Comparison of ENCODE assay signal across 8 cellular contexts in the genomic region with DNA sequence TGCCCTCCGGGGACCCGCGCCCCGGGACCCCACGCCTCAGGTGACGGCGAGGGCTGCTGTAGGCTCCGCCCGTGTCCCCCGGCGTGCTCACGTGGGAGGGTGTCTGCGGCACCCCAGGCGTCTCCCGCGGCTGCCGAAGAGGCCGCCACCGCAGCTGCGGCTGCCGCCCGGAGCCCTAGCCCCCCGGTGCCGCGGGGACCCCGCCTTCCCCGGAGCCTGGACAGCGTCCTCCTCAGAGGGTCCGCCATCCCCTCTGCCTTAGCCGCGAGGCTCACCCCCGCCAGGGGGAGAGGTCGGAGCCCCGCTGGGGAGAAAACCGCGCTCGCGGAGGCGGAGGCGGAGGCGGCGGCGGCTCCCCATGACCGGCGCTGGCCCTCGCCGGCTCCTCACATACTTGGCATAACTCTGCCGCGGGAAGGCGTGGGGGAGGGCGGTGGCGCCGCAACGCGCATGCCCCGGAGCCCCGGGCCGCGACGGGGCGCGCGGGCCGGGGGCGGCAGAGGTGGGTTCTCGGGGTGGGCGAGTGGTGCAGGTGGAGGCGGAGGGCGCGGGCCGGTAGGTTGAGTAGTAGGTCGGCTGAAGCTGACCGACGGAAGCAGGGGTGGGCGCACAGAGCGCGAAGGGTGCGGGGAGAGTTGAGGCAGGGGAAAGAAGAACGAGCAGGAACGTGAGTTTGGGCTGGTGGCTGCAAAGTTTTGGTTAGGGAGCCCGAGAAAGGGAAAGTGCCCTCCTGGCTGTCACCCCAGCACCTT. TPM values are rescaled to one million over a fixed set of nuclear protein-coding genes. Genes with fewer than 3 reads are reported as not detected.
DNase-seq lines count a peak whose midpoint lies in the region; ATAC-seq, FAIRE-seq and TF ChIP-seq lines count a peak whose summit lies in the region.

No MANE protein-coding gene starts in this region.

- H2BK5ac ChIP-seq in neuronal stem cell (ENCODE audit: low read length): peak overlapping the region; percentile 98

- peak overlapping the region; percentile 75 for H2BK15ac ChIP-seq in neuronal stem cell (ENCODE audit: low read length)

- no peak for FAIRE-seq in RCC 7860 (lab: Jason Lieb, UNC)

- ATAC-seq in GM19023 (IDR thresholded peaks at IDR 0.05; ENCODE audit: unreplicated experiment) (peak; percentile 49), HG03175 (IDR thresholded peaks at IDR 0.05; ENCODE audit: unreplicated experiment) (peak; percentile 52)

- peak overlapping the region; percentile 98 for H3K23ac ChIP-seq in neuronal stem cell (ENCODE audit: low read depth, low read length, poor library complexity)

- H2BK12ac ChIP-seq in neuronal stem cell (ENCODE audit: low read length): peak overlapping the region; percentile 90

- peak overlapping the region; percentile 56 for H3K14ac ChIP-seq in neuronal stem cell (ENCODE audit: low read length)

- TF ChIP-seq EP300 in suprapubic skin (IDR thresholded peaks at IDR 0.05): no peak

- H2BK120ac ChIP-seq in neuronal stem cell (ENCODE audit: low read depth, low read length): peak overlapping the region; percentile 94

- H3K18ac ChIP-seq in neuronal stem cell (ENCODE audit: low read length): peak overlapping the region; percentile 99

- H3K4me1 ChIP-seq in neuronal stem cell (ENCODE audit: control insufficient read depth in 2 of 2, insufficient read depth in 1 of 2, low read depth in 1 of 2, low read length in 2 of 2) (peaks cover 1 to 4% of the 10 kb centered on the region in 2 donors), suprapubic skin (peaks cover 47% of the 10 kb centered on the region)

- DNase-seq in AG08396 (ENCODE audit: low spot score): peak; percentile 94
- peak; percentile 59 for DNase-seq in RCC 7860 (ENCODE audit: low spot score)
- peak; percentile 57 for DNase-seq in activated gamma-delta T cell (lab: John Stamatoyannopoulos, UW)
- peak; percentile 45 for DNase-seq in foreskin melanocyte
- peak; percentile 86 for DNase-seq in neuronal stem cell (ENCODE audit: low spot score)
- peak; percentile 79 to 87 for DNase-seq in suprapubic skin (ENCODE audit: low spot score in 2 of 2)

- peaks cover 6% of the 10 kb centered on the region for H3K79me1 ChIP-seq in neuronal stem cell (ENCODE audit: low read depth, low read length)

- no peaks in the 10 kb centered on the region for H3K36me3 ChIP-seq in neuronal stem cell (replicated peaks in 1 of 2; ENCODE audit: control insufficient read depth in 2 of 2, insufficient read depth in 2 of 2, low read length in 2 of 2)
- no peaks in the 10 kb centered on the region for H3K36me3 ChIP-seq in suprapubic skin

- peak overlapping the region; percentile 89 for H3K4ac ChIP-seq in neuronal stem cell (ENCODE audit: low read length)

- peak in 1 of 2 donors; percentile 23 for TF ChIP-seq POLR2A in suprapubic skin (IDR thresholded peaks at IDR 0.05)

- peak overlapping the region; percentile 80 for H3K4me2 ChIP-seq in neuronal stem cell (ENCODE audit: insufficient read depth, low read length, poor library complexity, severe bottlenecking)

- H3K4me3 ChIP-seq in neuronal stem cell (ENCODE audit: low read length in 2 of 2): peak overlapping the region; percentile 57 to 89
- H3K4me3 ChIP-seq in suprapubic skin: peak overlapping the region; percentile 91

- no peaks in the 10 kb centered on the region for H3K9me3 ChIP-seq in neuronal stem cell (replicated peaks in 1 of 2; ENCODE audit: control insufficient read depth in 2 of 2, insufficient read depth in 1 of 2, low read depth in 1 of 2, low read length in 2 of 2)
- H3K9me3 ChIP-seq in suprapubic skin: no peaks in the 10 kb centered on the region

- H4K91ac ChIP-seq in neuronal stem cell (ENCODE audit: low read depth, low read length, poor library complexity): peak overlapping the region; percentile 53

- no peak for TF ChIP-seq CTCF in suprapubic skin (IDR thresholded peaks at IDR 0.05)

- H3K27me3 ChIP-seq in neuronal stem cell (ENCODE audit: control insufficient read depth in 3 of 3, insufficient read depth in 3 of 3, low read depth in 1 of 3, low read length in 3 of 3): peaks cover 0 to 42% (median 0%) of the 10 kb centered on the region in 3 experiments
- no peaks in the 10 kb centered on the region for H3K27me3 ChIP-seq in suprapubic skin

- no peak overlapping the region for H4K8ac ChIP-seq in neuronal stem cell (ENCODE audit: low read depth, low read length)

- H2AFZ ChIP-seq in neuronal stem cell (ENCODE audit: low read length): peak overlapping the region; percentile 98

- H3K27ac ChIP-seq in neuronal stem cell (replicated peaks; ENCODE audit: low read length) (peak overlapping the region; percentile 98), suprapubic skin (peak overlapping the region; percentile 96)

- no CpG with 5 or more reads among the region's 81 CpGs for WGBS in neuronal stem cell (ENCODE audit: extremely low coverage in 2 of 2, insufficient read length in 2 of 2, insufficient replicate concordance in 1 of 2), 2 donors
- 1% methylated on average over 40 of the region's 81 CpGs for WGBS in suprapubic skin

- H3K9ac ChIP-seq in neuronal stem cell (ENCODE audit: low read depth, low read length, poor library complexity): peak overlapping the region; percentile 97

- peak overlapping the region; percentile 96 for H2AK5ac ChIP-seq in neuronal stem cell (ENCODE audit: low read depth, low read length)

RNA-seq across cellular contexts. Expression of gene SYDE2, which starts 0.7 kb away (rescaled TPM):
- 6.4 TPM for polyA plus RNA-seq in neuronal stem cell (2013, experiment 1 of 2)
- 6.2 TPM for polyA plus RNA-seq in neuronal stem cell (2013, experiment 2 of 2)
- total RNA-seq in suprapubic skin: 10 to 100 TPM in 2 of 4 donors, 1 to 10 TPM in 2; 5.9 to 12.6 (median 10.1) TPM

RNA-seq across cellular contexts. Expression of gene C1orf52, which starts 57.9 kb away (rescaled TPM):
- polyA plus RNA-seq in neuronal stem cell (2013, experiment 1 of 2): 34.5 TPM
- 35.0 TPM for polyA plus RNA-seq in neuronal stem cell (2013, experiment 2 of 2)
- total RNA-seq in suprapubic skin: 10 to 100 TPM; 13.9 to 33.3 (median 18.3) TPM

Comparison
In these comparisons a context has a peak if more than half of its experiments do, and no peak if none do; other contexts are left out.
1. Peak in every context shown above with its lines: DNase-seq, ATAC-seq, H3K4me3 ChIP-seq and H3K27ac ChIP-seq.